ENCODE assay signal across 22 cellular contexts in the genomic region with DNA sequence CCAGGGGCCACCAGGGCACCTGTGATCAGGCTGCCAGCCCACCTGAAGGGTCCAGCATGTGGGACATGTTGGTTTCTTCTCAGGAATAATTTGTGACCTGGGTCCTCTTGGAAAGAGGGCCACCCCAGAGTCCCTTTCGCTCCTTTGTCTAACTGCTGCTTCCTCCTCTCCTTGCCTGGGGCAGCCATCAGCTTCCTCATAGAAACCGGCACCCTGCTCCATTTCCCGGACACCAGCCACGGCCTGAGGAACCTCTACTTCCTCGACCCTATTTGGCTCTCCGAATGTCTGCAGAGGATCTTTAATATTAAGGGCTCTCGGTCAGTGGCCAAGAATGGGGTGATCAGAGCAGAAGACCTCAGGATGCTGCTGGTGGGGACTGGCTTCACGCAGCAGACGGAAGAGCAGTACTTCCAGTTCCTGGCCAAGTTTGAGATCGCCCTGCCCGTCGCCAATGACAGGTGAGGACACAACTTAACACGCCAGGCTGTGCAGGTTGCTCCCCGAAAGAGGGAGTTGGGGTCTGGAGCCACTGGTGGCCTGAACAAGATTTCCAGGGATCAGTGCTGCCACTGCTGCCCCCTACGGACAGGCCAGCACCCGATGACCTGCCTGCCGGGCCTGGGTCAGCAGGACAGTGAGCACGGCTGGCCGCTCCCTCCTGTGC.
A peak's percentile ranks its signal among the peaks of the same experiment; 100 is the strongest.
DNase-seq lines count a peak whose midpoint lies in the region; ATAC-seq, FAIRE-seq and TF ChIP-seq lines count a peak whose summit lies in the region.
"Had no signal": no experiment of that assay in that cellular context is flagged by ENCODE, and none has a peak within 500 bp of the region (broad histone marks: within the 10 kb centered on the region; RNA-seq: fewer than 3 reads in every experiment).

No MANE protein-coding gene starts in this region.

- TF ChIP-seq POLR2A in spleen (IDR thresholded peaks at IDR 0.05), result no peak

- H3K9me2 ChIP-seq in GM23338 (ENCODE audit: insufficient read depth), result no peaks in the 10 kb centered on the region

- ATAC-seq in GM23338 (no peak; the same call in 1 of the 3 replicates), GM21825 (IDR thresholded peaks at IDR 0.05; ENCODE audit: unreplicated experiment) (no peak), HG03280 (IDR thresholded peaks at IDR 0.05; ENCODE audit: unreplicated experiment) (no peak), HG02840 (IDR thresholded peaks at IDR 0.05; ENCODE audit: low FRiP score, unreplicated experiment) (no peak)
- ATAC-seq: activated naive CD8-positive, alpha-beta T cell treated with anti-CD3 and anti-CD28 coated beads, Interleukin-2, amount 50 U/mL, for 24 hours; activated T-helper 17 cell treated with anti-CD3 and anti-CD28 coated beads, Interleukin-2, amount 50 U/mL, for 72 hours had no signal

- TF ChIP-seq CTCF in GM23338 (conservative IDR thresholded peaks at IDR 0.05; ENCODE audit: low read depth in 2 of 2) (peak; percentile 19 to 58; a peak in 2 of 4 replicates), WERI-Rb-1 (IDR thresholded peaks at IDR 0.05; ENCODE audit: low read depth, low read length) (peak; percentile 43), kidney (IDR thresholded peaks at IDR 0.05; ENCODE audit: borderline replicate concordance, extremely low read depth, insufficient read depth) (no peak), spleen (IDR thresholded peaks at IDR 0.05 in 8 of 11, conservative IDR thresholded peaks at IDR 0.05 in 3 of 11) (no peak)

- H3K9me3 ChIP-seq in WERI-Rb-1 (ENCODE audit: severe bottlenecking) (no peaks in the 10 kb centered on the region), kidney (ENCODE audit: control insufficient read depth in 1 of 2, low read length in 2 of 2) (no peaks in the 10 kb centered on the region), spleen (no peaks in the 10 kb centered on the region)

- no peaks in the 10 kb centered on the region for H3K27me3 ChIP-seq in GM23338 (ENCODE audit: insufficient read depth)
- H3K27me3 ChIP-seq in WERI-Rb-1 (ENCODE audit: insufficient read depth, low read depth, severe bottlenecking), result no peaks in the 10 kb centered on the region
- no peaks in the 10 kb centered on the region for H3K27me3 ChIP-seq in spleen (replicated peaks in 1 of 7)
- H3K27me3 ChIP-seq: breast epithelium, MG63 had no signal

- 86 to 93% (median 90%) methylated on average over 19 of the region's 19 CpGs for WGBS in spleen, 5 donors

- H4K20me1 ChIP-seq in GM23338 (replicated peaks; ENCODE audit: insufficient read depth), result no peaks in the 10 kb centered on the region

- no peaks in the 10 kb centered on the region for H3F3A ChIP-seq in GM23338 (replicated peaks; ENCODE audit: low read depth)

- no peaks in the 10 kb centered on the region for H3K79me2 ChIP-seq in GM23338 (replicated peaks; ENCODE audit: insufficient read depth)

- H3K36me3 Mint-ChIP-seq in GM23338 (ENCODE audit: low read depth), result no peaks in the 10 kb centered on the region
- H3K36me3 Mint-ChIP-seq: CD8-positive, alpha-beta memory T cell; immature natural killer cell had no signal

- H3K4me2 ChIP-seq in GM23338, result no peak overlapping the region

- peaks cover 10% of the 10 kb centered on the region for H3K27me3 Mint-ChIP-seq in GM23338 (ENCODE audit: insufficient read depth, low read depth, poor library complexity)

- intact Hi-C loops in kidney (cut with DNase I), result no loop called here
- intact Hi-C loops in spleen (cut with DNase I; ENCODE audit: low total_unique reads), result no loop called here

- FAIRE-seq in kidney (lab: Jason Lieb, UNC), result no peak

- H3K4me3 ChIP-seq in GM23338 (no peak overlapping the region), WERI-Rb-1 (ENCODE audit: low read depth, low read length) (no peak overlapping the region), kidney (ENCODE audit: low read length in 2 of 2) (no peak overlapping the region), spleen (no peak overlapping the region)
- H3K4me3 ChIP-seq: breast epithelium, MG63 had no signal

- DNase-seq in GM23338 (ENCODE audit: low spot score) (no peak), WERI-Rb-1 (peak; percentile 17), kidney (peak; percentile 52), spleen (peak; percentile 63), NCI-H524 treated with DMSO at 0.1 percent for 48 hours (lab: John Stamatoyannopoulos, UW) (no peak)
- DNase-seq: activated CD4-positive, alpha-beta T cell treated with anti-CD3 and anti-CD28 coated beads, Interleukin-2, amount 50 U/mL, for 48 hours; activated naive CD8-positive, alpha-beta T cell treated with anti-CD3 and anti-CD28 coated beads, Interleukin-2, amount 50 U/mL, for 24 hours; CD8-positive, alpha-beta memory T cell; DND-41; effector CD4-positive, alpha-beta T cell; GOT3; immature natural killer cell; MG63; NCI-H187; NCI-H345; stimulated activated naive CD4-positive, alpha-beta T cell had no signal

- no peak overlapping the region for H3K27ac Mint-ChIP-seq in GM23338
- H3K27ac Mint-ChIP-seq: activated naive CD8-positive, alpha-beta T cell treated with anti-CD3 and anti-CD28 coated beads, Interleukin-2, amount 50 U/mL, for 24 hours; activated T-helper 17 cell treated with anti-CD3 and anti-CD28 coated beads, Interleukin-2, amount 50 U/mL, for 72 hours; immature natural killer cell had no signal

- H3K36me3 ChIP-seq in GM23338 (ENCODE audit: insufficient read depth), result no peaks in the 10 kb centered on the region
- no peaks in the 10 kb centered on the region for H3K36me3 ChIP-seq in WERI-Rb-1
- H3K36me3 ChIP-seq in kidney (ENCODE audit: control insufficient read depth in 1 of 2, insufficient read depth in 2 of 2, low read length in 2 of 2), result no peaks in the 10 kb centered on the region
- peaks cover 0 to 99% (median 38%) of the 10 kb centered on the region in 6 donors for H3K36me3 ChIP-seq in spleen
- H3K36me3 ChIP-seq: breast epithelium had no signal

- peaks cover 4% of the 10 kb centered on the region; the same call in 1 of the 3 replicates for H3K4me1 Mint-ChIP-seq in GM23338
- H3K4me1 Mint-ChIP-seq: activated T-helper 17 cell treated with anti-CD3 and anti-CD28 coated beads, Interleukin-2, amount 50 U/mL, for 72 hours; CD8-positive, alpha-beta memory T cell; immature natural killer cell had no signal

- H3K27ac ChIP-seq in GM23338 (ENCODE audit: low read depth) (no peak overlapping the region), WERI-Rb-1 (no peak overlapping the region), kidney (ENCODE audit: low read depth in 2 of 2, low read length in 2 of 2) (no peak overlapping the region), spleen (no peak overlapping the region)
- H3K27ac ChIP-seq: breast epithelium had no signal

- H3K4me1 ChIP-seq in GM23338 (ENCODE audit: insufficient read depth) (no peaks in the 10 kb centered on the region), kidney (ENCODE audit: control insufficient read depth in 1 of 2, insufficient read depth in 1 of 2, low read depth in 1 of 2, low read length in 2 of 2) (peaks cover 0 to 5% of the 10 kb centered on the region in 2 donors), spleen (peaks cover 2 to 49% (median 26%) of the 10 kb centered on the region in 6 donors)
- H3K4me1 ChIP-seq: breast epithelium had no signal

- no peak overlapping the region for H3K4me3 Mint-ChIP-seq in GM23338
- H3K4me3 Mint-ChIP-seq: activated naive CD8-positive, alpha-beta T cell treated with anti-CD3 and anti-CD28 coated beads, Interleukin-2, amount 50 U/mL, for 24 hours; activated T-helper 17 cell treated with anti-CD3 and anti-CD28 coated beads, Interleukin-2, amount 50 U/mL, for 72 hours; CD8-positive, alpha-beta memory T cell; immature natural killer cell; neural crest cell had no signal

- H2AFZ ChIP-seq in GM23338, result no peak overlapping the region

- no peaks in the 10 kb centered on the region for H3K9me3 Mint-ChIP-seq in GM23338
- H3K9me3 Mint-ChIP-seq: activated naive CD8-positive, alpha-beta T cell treated with anti-CD3 and anti-CD28 coated beads, Interleukin-2, amount 50 U/mL, for 24 hours; activated T-helper 17 cell treated with anti-CD3 and anti-CD28 coated beads, Interleukin-2, amount 50 U/mL, for 72 hours; immature natural killer cell; neural crest cell had no signal

- no peak overlapping the region for H3K9ac ChIP-seq in kidney (ENCODE audit: low read length in 2 of 2)

TF ChIP-seq in GM23338, 12 proteins besides CTCF, POLR2A, EP300 and RAD21 (continues in another document):
- TF ChIP-seq EZH2phosphoT487 (IDR thresholded peaks at IDR 0.05; ENCODE audit: unreplicated experiment) (no peak), JUNB (IDR thresholded peaks at IDR 0.05; ENCODE audit: unreplicated experiment) (no peak), NANOG (IDR thresholded peaks at IDR 0.05; ENCODE audit: borderline replicate concordance) (no peak), CREB1 (CRISPR knock-in tag; IDR thresholded peaks at IDR 0.05; ENCODE audit: low read depth) (no peak), POLR2AphosphoS5 (IDR thresholded peaks at IDR 0.05; ENCODE audit: low read depth) (no peak), ZNF331 (CRISPR knock-in tag; IDR thresholded peaks at IDR 0.05; ENCODE audit: low read depth) (no peak)
- TF ChIP-seq, protein P1, sequence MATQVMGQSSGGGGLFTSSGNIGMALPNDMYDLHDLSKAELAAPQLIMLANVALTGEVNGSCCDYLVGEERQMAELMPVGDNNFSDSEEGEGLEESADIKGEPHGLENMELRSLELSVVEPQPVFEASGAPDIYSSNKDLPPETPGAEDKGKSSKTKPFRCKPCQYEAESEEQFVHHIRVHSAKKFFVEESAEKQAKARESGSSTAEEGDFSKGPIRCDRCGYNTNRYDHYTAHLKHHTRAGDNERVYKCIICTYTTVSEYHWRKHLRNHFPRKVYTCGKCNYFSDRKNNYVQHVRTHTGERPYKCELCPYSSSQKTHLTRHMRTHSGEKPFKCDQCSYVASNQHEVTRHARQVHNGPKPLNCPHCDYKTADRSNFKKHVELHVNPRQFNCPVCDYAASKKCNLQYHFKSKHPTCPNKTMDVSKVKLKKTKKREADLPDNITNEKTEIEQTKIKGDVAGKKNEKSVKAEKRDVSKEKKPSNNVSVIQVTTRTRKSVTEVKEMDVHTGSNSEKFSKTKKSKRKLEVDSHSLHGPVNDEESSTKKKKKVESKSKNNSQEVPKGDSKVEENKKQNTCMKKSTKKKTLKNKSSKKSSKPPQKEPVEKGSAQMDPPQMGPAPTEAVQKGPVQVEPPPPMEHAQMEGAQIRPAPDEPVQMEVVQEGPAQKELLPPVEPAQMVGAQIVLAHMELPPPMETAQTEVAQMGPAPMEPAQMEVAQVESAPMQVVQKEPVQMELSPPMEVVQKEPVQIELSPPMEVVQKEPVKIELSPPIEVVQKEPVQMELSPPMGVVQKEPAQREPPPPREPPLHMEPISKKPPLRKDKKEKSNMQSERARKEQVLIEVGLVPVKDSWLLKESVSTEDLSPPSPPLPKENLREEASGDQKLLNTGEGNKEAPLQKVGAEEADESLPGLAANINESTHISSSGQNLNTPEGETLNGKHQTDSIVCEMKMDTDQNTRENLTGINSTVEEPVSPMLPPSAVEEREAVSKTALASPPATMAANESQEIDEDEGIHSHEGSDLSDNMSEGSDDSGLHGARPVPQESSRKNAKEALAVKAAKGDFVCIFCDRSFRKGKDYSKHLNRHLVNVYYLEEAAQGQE (IDR thresholded peaks at IDR 0.05; ENCODE audit: unreplicated experiment), result no peak

Comparison
In these comparisons a context has a peak if more than half of its experiments do, and no peak if none do; other contexts are left out.
1. DNase-seq: peak in WERI-Rb-1 (single experiment), kidney (single experiment) and spleen (single experiment); none in GM23338 (single experiment) and NCI-H524 treated with DMSO at 0.1 percent for 48 hours (single experiment).
2. CTCF ChIP-seq: peak in GM23338 (2 of 2) and WERI-Rb-1 (single experiment); none in kidney (single experiment) and spleen (0 of 11).